ENCODE assay signal across 31 cellular contexts in genomic region chr6:158908596-158908995, GRCh38.
"Had no signal": no experiment of that assay in that cellular context is flagged by ENCODE, and none has a peak within 500 bp of the region (broad histone marks: within the 10 kb centered on the region; RNA-seq: fewer than 3 reads in every experiment).

No MANE protein-coding gene starts in this region.

- DNase-seq: activated CD4-positive, alpha-beta memory T cell treated with anti-CD3 and anti-CD28 coated beads, Interleukin-2, amount 10 ng/mL, durations not matched to agents 7 days and 5 days; activated CD4-positive, alpha-beta T cell treated with anti-CD3 and anti-CD28 coated beads for 1 hour; activated CD4-positive, alpha-beta T cell treated with anti-CD3 and anti-CD28 coated beads, Interleukin-2, amount 10 ng/mL, durations not matched to agents 7 days and 5 days; activated CD8-positive, alpha-beta memory T cell treated with anti-CD3 and anti-CD28 coated beads, Interleukin-2, amount 50 U/mL, for 48 hours; activated gamma-delta T cell; activated naive CD4-positive, alpha-beta T cell treated with anti-CD3 and anti-CD28 coated beads, Interleukin-2, amount 10 ng/mL, durations not matched to agents 7 days and 5 days; activated naive CD8-positive, alpha-beta T cell treated with anti-CD3 and anti-CD28 coated beads, Interleukin-2, amount 50 U/mL, for 24 hours; activated T-cell treated with anti-CD3 and anti-CD28 coated beads, Interleukin-2, amount 50 U/mL, for 24 hours; amygdala; central memory CD4-positive, alpha-beta T cell; dermis blood vessel endothelial cell; effector CD8-positive, alpha-beta T cell; gastrocnemius medialis; kidney; left colon; mammary epithelial cell; naive B cell; nephron progenitor cell; ovary; stimulated activated CD4-positive, alpha-beta T cell treated with anti-CD3 and anti-CD28 coated beads, Interleukin-12 subunit alpha, Interleukin-12 subunit beta, amount 100 ng/mL, for 4 hours; stimulated activated CD4-positive, alpha-beta T cell treated with anti-CD3 and anti-CD28 coated beads, Interleukin-4, amount 100 ng/mL, for 24 hours; upper lobe of right lung; WERI-Rb-1 had no signal

- H2AFZ ChIP-seq: hepatocyte had no signal

- H3K4me3 ChIP-seq: gastrocnemius medialis, hepatocyte, ovary, skin epidermis, upper lobe of right lung had no signal

- H3K4me3 Mint-ChIP-seq: activated CD4-positive, alpha-beta memory T cell treated with anti-CD3 and anti-CD28 coated beads, Interleukin-2, amount 10 ng/mL, durations not matched to agents 7 days and 5 days; activated CD4-positive, alpha-beta T cell treated with anti-CD3 and anti-CD28 coated beads, Interleukin-2, amount 10 ng/mL, durations not matched to agents 7 days and 5 days; activated naive CD4-positive, alpha-beta T cell treated with anti-CD3 and anti-CD28 coated beads, Interleukin-2, amount 10 ng/mL, durations not matched to agents 7 days and 5 days; activated naive CD8-positive, alpha-beta T cell treated with anti-CD3 and anti-CD28 coated beads, Interleukin-2, amount 50 U/mL, for 24 hours; activated T-cell treated with anti-CD3 and anti-CD28 coated beads, Interleukin-2, amount 50 U/mL, for 24 hours; nephron progenitor cell; stimulated activated effector memory CD8-positive, alpha-beta T cell treated with anti-CD3 and anti-CD28 coated beads, Interleukin-12 subunit alpha, Interleukin-12 subunit beta, amount 100 ng/mL, for 72 hours; stimulated activated naive CD8-positive, alpha-beta T cell treated with anti-CD3 and anti-CD28 coated beads, Interleukin-15, Interleukin-2, amounts not matched to agents 100 ng/mL and 50 ng/mL, for 24 hours had no signal

- H3K79me2 ChIP-seq: hepatocyte had no signal

- H3K27ac ChIP-seq: epithelial cell of prostate, gastrocnemius medialis, hepatocyte, neutrophil, ovary, upper lobe of right lung, WERI-Rb-1 had no signal

- H3K27ac Mint-ChIP-seq: activated CD4-positive, alpha-beta memory T cell treated with anti-CD3 and anti-CD28 coated beads, Interleukin-2, amount 10 ng/mL, durations not matched to agents 7 days and 5 days; activated CD4-positive, alpha-beta T cell treated with anti-CD3 and anti-CD28 coated beads, Interleukin-2, amount 10 ng/mL, durations not matched to agents 7 days and 5 days; activated naive CD4-positive, alpha-beta T cell treated with anti-CD3 and anti-CD28 coated beads, Interleukin-2, amount 10 ng/mL, durations not matched to agents 7 days and 5 days; activated naive CD8-positive, alpha-beta T cell treated with anti-CD3 and anti-CD28 coated beads, Interleukin-2, amount 50 U/mL, for 24 hours; activated T-cell treated with anti-CD3 and anti-CD28 coated beads, Interleukin-2, amount 50 U/mL, for 24 hours; nephron progenitor cell; progenitor cell of endocrine pancreas; stimulated activated effector memory CD8-positive, alpha-beta T cell treated with anti-CD3 and anti-CD28 coated beads, Interleukin-12 subunit alpha, Interleukin-12 subunit beta, amount 100 ng/mL, for 72 hours; stimulated activated naive CD8-positive, alpha-beta T cell treated with anti-CD3 and anti-CD28 coated beads, Interleukin-15, Interleukin-2, amounts not matched to agents 100 ng/mL and 50 ng/mL, for 24 hours had no signal

- ATAC-seq: activated naive CD8-positive, alpha-beta T cell treated with anti-CD3 and anti-CD28 coated beads, Interleukin-2, amount 50 U/mL, for 24 hours; gastrocnemius medialis; sciatic nerve; stimulated activated effector memory CD8-positive, alpha-beta T cell treated with anti-CD3 and anti-CD28 coated beads, Interleukin-12 subunit alpha, Interleukin-12 subunit beta, amount 100 ng/mL, for 72 hours; upper lobe of right lung had no signal

- H3K27me3 ChIP-seq: gastrocnemius medialis, hepatocyte, ovary, upper lobe of right lung had no signal

- H3K4me1 ChIP-seq: gastrocnemius medialis had no signal

- H3K36me3 Mint-ChIP-seq: stimulated activated effector memory CD8-positive, alpha-beta T cell treated with anti-CD3 and anti-CD28 coated beads, Interleukin-12 subunit alpha, Interleukin-12 subunit beta, amount 100 ng/mL, for 72 hours had no signal

- H3K4me2 ChIP-seq: hepatocyte had no signal

- H3K27me3 Mint-ChIP-seq: activated naive CD8-positive, alpha-beta T cell treated with anti-CD3 and anti-CD28 coated beads, Interleukin-2, amount 50 U/mL, for 24 hours; activated T-cell treated with anti-CD3 and anti-CD28 coated beads, Interleukin-2, amount 50 U/mL, for 24 hours; naive B cell; progenitor cell of endocrine pancreas; stimulated activated naive CD8-positive, alpha-beta T cell treated with anti-CD3 and anti-CD28 coated beads, Interleukin-15, Interleukin-2, amounts not matched to agents 100 ng/mL and 50 ng/mL, for 24 hours had no signal
